Comparison of ENCODE assay signal across 25 cellular contexts in genomic region chr9:69370430-69370829, GRCh38. TPM values are rescaled to one million over a fixed set of nuclear protein-coding genes. Genes with fewer than 3 reads are reported as not detected.
DNase-seq lines count a peak whose midpoint lies in the region; ATAC-seq, FAIRE-seq and TF ChIP-seq lines count a peak whose summit lies in the region.
"Had no signal": no experiment of that assay in that cellular context is flagged by ENCODE, and none has a peak within 500 bp of the region (broad histone marks: within the 10 kb centered on the region; RNA-seq: fewer than 3 reads in every experiment).

No MANE protein-coding gene starts in this region.

- H3K9ac ChIP-seq in neuronal stem cell (ENCODE audit: low read depth, low read length, poor library complexity) = no peak overlapping the region
- H3K9ac ChIP-seq: BLaER1 had no signal

- H3K27ac ChIP-seq in ACC112 (ENCODE audit: low read depth, low read length) (no peak overlapping the region), neuronal stem cell (replicated peaks; ENCODE audit: low read length) (no peak overlapping the region)
- H3K27ac ChIP-seq: BLaER1, brain microvascular endothelial cell had no signal

- FAIRE-seq in RCC 7860 (lab: Jason Lieb, UNC) = peak; percentile 86
- FAIRE-seq: endometrium had no signal

- WGBS in neuronal stem cell (ENCODE audit: extremely low coverage in 2 of 2, insufficient read length in 2 of 2, insufficient replicate concordance in 1 of 2), 2 donors = no CpG with 5 or more reads among the region's 2 CpGs

- no peak overlapping the region for H3K14ac ChIP-seq in neuronal stem cell (ENCODE audit: low read length)

- H3K4me3 ChIP-seq in ACC112 (ENCODE audit: low read depth, low read length) (no peak overlapping the region), cardiac fibroblast (replicated peaks in 1 of 2; ENCODE audit: low read depth in 2 of 2, low read length in 2 of 2) (no peak overlapping the region), neuronal stem cell (ENCODE audit: low read length in 2 of 2) (no peak overlapping the region)
- H3K4me3 ChIP-seq: BLaER1, GM23338 had no signal

- no peak overlapping the region for H3K23ac ChIP-seq in neuronal stem cell (ENCODE audit: low read depth, low read length, poor library complexity)

- H4K8ac ChIP-seq in neuronal stem cell (ENCODE audit: low read depth, low read length) = no peak overlapping the region

- no peak overlapping the region for H2BK120ac ChIP-seq in neuronal stem cell (ENCODE audit: low read depth, low read length)

- H3K36me3 ChIP-seq in ACC112 (ENCODE audit: insufficient read depth, low read length) (no peaks in the 10 kb centered on the region), neuronal stem cell (replicated peaks in 1 of 2; ENCODE audit: control insufficient read depth in 2 of 2, insufficient read depth in 2 of 2, low read length in 2 of 2) (no peaks in the 10 kb centered on the region)
- H3K36me3 ChIP-seq: BLaER1, brain microvascular endothelial cell had no signal

- H3K4me2 ChIP-seq in neuronal stem cell (ENCODE audit: insufficient read depth, low read length, poor library complexity, severe bottlenecking) = no peak overlapping the region
- H3K4me2 ChIP-seq: BLaER1, GM23338 had no signal

- no peaks in the 10 kb centered on the region for H3K79me2 ChIP-seq in ACC112 (ENCODE audit: control insufficient read depth, insufficient read depth, low read length, unreplicated experiment)

- no peak overlapping the region for H2AK5ac ChIP-seq in neuronal stem cell (ENCODE audit: low read depth, low read length)

- H2BK12ac ChIP-seq in neuronal stem cell (ENCODE audit: low read length) = no peak overlapping the region

- no peaks in the 10 kb centered on the region; the same call in 1 of the 2 replicates for H3K27me3 ChIP-seq in ACC112 (ENCODE audit: insufficient read depth, low read length)
- peaks cover 0 to 3% (median 0%) of the 10 kb centered on the region in 3 experiments for H3K27me3 ChIP-seq in neuronal stem cell (ENCODE audit: control insufficient read depth in 3 of 3, insufficient read depth in 3 of 3, low read depth in 1 of 3, low read length in 3 of 3)
- H3K27me3 ChIP-seq: BLaER1, brain microvascular endothelial cell had no signal

- H3K18ac ChIP-seq in neuronal stem cell (ENCODE audit: low read length) = no peak overlapping the region

- no peak for ATAC-seq in HG03460 (IDR thresholded peaks at IDR 0.05; ENCODE audit: unreplicated experiment)
- ATAC-seq: GM23338 had no signal

- DNase-seq in RCC 7860 (ENCODE audit: low spot score) (peak; percentile 36), cardiac fibroblast (ENCODE audit: low read depth in 2 of 2) (peak; percentile 57 to 60), kidney tubule cell (ENCODE audit: low spot score) (peak; percentile 84), RPMI8226 (no peak), neuronal stem cell (ENCODE audit: low spot score) (no peak)
- no peak for DNase-seq in NK-92 treated with Interleukin-12 subunit alpha and Interleukin-12 subunit beta, amount 100 ng/mL, for 24 hours (lab: John Stamatoyannopoulos, UW)
- DNase-seq: activated CD4-positive, alpha-beta T cell treated with anti-CD3 and anti-CD28 coated beads, Interleukin-2, amount 50 U/mL, for 4 hours; activated CD8-positive, alpha-beta memory T cell treated with anti-CD3 and anti-CD28 coated beads, Interleukin-2, amount 50 U/mL, for 48 hours; activated naive CD8-positive, alpha-beta T cell treated with anti-CD3 and anti-CD28 coated beads for 36 hours; brain microvascular endothelial cell; Calu3; cortex of kidney; islet precursor cell; Kasumi-1; NCI-H1105; NCI-H2029 treated with DMSO at 0.1 percent for 48 hours; NCI-H345; NCI-H82; retina; substantia nigra had no signal

- H3K4me1 ChIP-seq in ACC112 (ENCODE audit: control insufficient read depth, insufficient read depth, low read length, unreplicated experiment) (peaks cover 17% of the 10 kb centered on the region), neuronal stem cell (ENCODE audit: control insufficient read depth in 2 of 2, insufficient read depth in 1 of 2, low read depth in 1 of 2, low read length in 2 of 2) (no peaks in the 10 kb centered on the region)
- H3K4me1 ChIP-seq: BLaER1 had no signal

- H2AFZ ChIP-seq in ACC112 (ENCODE audit: low read length, unreplicated experiment) (peak overlapping the region; percentile 34), neuronal stem cell (ENCODE audit: low read length) (no peak overlapping the region)
- H2AFZ ChIP-seq: GM23338 had no signal

- no peak overlapping the region for H2BK15ac ChIP-seq in neuronal stem cell (ENCODE audit: low read length)

- no peak overlapping the region for H4K91ac ChIP-seq in neuronal stem cell (ENCODE audit: low read depth, low read length, poor library complexity)

- TF ChIP-seq CTCF in cardiac fibroblast (IDR thresholded peaks at IDR 0.05; ENCODE audit: low read depth, low read length) = no peak

- no peaks in the 10 kb centered on the region for H3K9me3 ChIP-seq in neuronal stem cell (replicated peaks in 1 of 2; ENCODE audit: control insufficient read depth in 2 of 2, insufficient read depth in 1 of 2, low read depth in 1 of 2, low read length in 2 of 2)
- H3K9me3 ChIP-seq: BLaER1 had no signal

- H2BK5ac ChIP-seq in neuronal stem cell (ENCODE audit: low read length) = no peak overlapping the region

- no peaks in the 10 kb centered on the region for H3K79me1 ChIP-seq in neuronal stem cell (ENCODE audit: low read depth, low read length)

- H3K4ac ChIP-seq in neuronal stem cell (ENCODE audit: low read length) = no peak overlapping the region

RNA-seq across cellular contexts. Expression of gene ENTREP1, which starts 45.4 kb away (rescaled TPM):
- 1.8 TPM for polyA plus RNA-seq in neuronal stem cell (2013, experiment 1 of 2)
- polyA plus RNA-seq in neuronal stem cell (2013, experiment 2 of 2) = 1.5 TPM

Comparison
In these comparisons a context has a peak if more than half of its experiments do, and no peak if none do; other contexts are left out.
1. DNase-seq: peak in RCC 7860 (single experiment), cardiac fibroblast (2 of 2) and kidney tubule cell (single experiment); none in NK-92 treated with Interleukin-12 subunit alpha and Interleukin-12 subunit beta, amount 100 ng/mL, for 24 hours (single experiment), RPMI8226 (single experiment) and neuronal stem cell (single experiment).